Comparison of ENCODE assay signal across 1 cellular context in genomic region chr1:52697795-52698674, GRCh38.
TF ChIP-seq lines count a peak whose summit lies in the region.

COA7 (minus strand) TSS chr1:52698347; CDS start chr1:52698326, 21 bp downstream.

TF ChIP-seq in WTC11, 78 proteins besides CTCF, POLR2A, EP300 and RAD21 (continued from another document and continues in another):
- TF ChIP-seq USF2 (CRISPR knock-in tag; IDR thresholded peaks at IDR 0.05) (peak; percentile 97), ZBTB43 (CRISPR knock-in tag; IDR thresholded peaks at IDR 0.05) (peak; percentile 95), MYBL2 (CRISPR knock-in tag; IDR thresholded peaks at IDR 0.05) (peak; percentile 92), CDX4 (CRISPR knock-in tag; IDR thresholded peaks at IDR 0.05; ENCODE audit: borderline replicate concordance) (no peak), ZNF138 (CRISPR knock-in tag; conservative IDR thresholded peaks at IDR 0.05) (0 out of 2 replicates have a peak, but pooled peaks have one; percentile 87), USF1 (CRISPR knock-in tag; IDR thresholded peaks at IDR 0.05) (peak; percentile 97), ATF3 (CRISPR knock-in tag; conservative IDR thresholded peaks at IDR 0.05) (peak; percentile 80; the same call in 1 of the 2 replicates), ATF2 (CRISPR knock-in tag; IDR thresholded peaks at IDR 0.05; ENCODE audit: borderline replicate concordance, low read depth) (peak; percentile 82; the same call in 1 of the 2 replicates), ZNF396 (CRISPR knock-in tag; IDR thresholded peaks at IDR 0.05; ENCODE audit: borderline replicate concordance) (no peak), ETV6 (CRISPR knock-in tag; IDR thresholded peaks at IDR 0.05) (peak; percentile 97), NFYB (CRISPR knock-in tag; conservative IDR thresholded peaks at IDR 0.05; ENCODE audit: low read depth) (peak; percentile 55), JUN (CRISPR knock-in tag; IDR thresholded peaks at IDR 0.05) (peak; percentile 83), TCF7 (CRISPR knock-in tag; IDR thresholded peaks at IDR 0.05; ENCODE audit: low read depth) (peak; percentile 94), FOXP1 (CRISPR knock-in tag; IDR thresholded peaks at IDR 0.05; ENCODE audit: borderline replicate concordance) (peak; percentile 99), ATF6 (CRISPR knock-in tag; IDR thresholded peaks at IDR 0.05) (no peak), E2F4 (CRISPR knock-in tag; IDR thresholded peaks at IDR 0.05; ENCODE audit: borderline replicate concordance, low read depth) (peak; percentile 90), GTF2I (CRISPR knock-in tag; conservative IDR thresholded peaks at IDR 0.05) (no peak), PREB (CRISPR knock-in tag; IDR thresholded peaks at IDR 0.05; ENCODE audit: borderline replicate concordance) (peak; percentile 85; the same call in 1 of the 2 replicates), ZNF232 (CRISPR knock-in tag; IDR thresholded peaks at IDR 0.05) (peak; percentile 95; the same call in 1 of the 2 replicates), ZNF425 (CRISPR knock-in tag; conservative IDR thresholded peaks at IDR 0.05) (no peak), MLX (CRISPR knock-in tag; IDR thresholded peaks at IDR 0.05) (peak; percentile 51; the same call in 1 of the 2 replicates), ZBTB21 (CRISPR knock-in tag; IDR thresholded peaks at IDR 0.05; ENCODE audit: borderline replicate concordance) (peak; percentile 93), FOXJ3 (CRISPR knock-in tag; IDR thresholded peaks at IDR 0.05; ENCODE audit: borderline replicate concordance) (no peak), SMAD3 (CRISPR knock-in tag; IDR thresholded peaks at IDR 0.05; ENCODE audit: borderline replicate concordance) (peak; percentile 94), ZNF281 (CRISPR knock-in tag; IDR thresholded peaks at IDR 0.05) (peak; percentile 70; the same call in 1 of the 2 replicates), EMX1 (CRISPR knock-in tag; IDR thresholded peaks at IDR 0.05) (no peak), ELF4 (CRISPR knock-in tag; IDR thresholded peaks at IDR 0.05; ENCODE audit: low read depth) (0 out of 2 replicates have a peak, but pooled peaks have one; percentile 69), SP1 (CRISPR knock-in tag; conservative IDR thresholded peaks at IDR 0.05) (peak; percentile 80), ZNF416 (CRISPR knock-in tag; IDR thresholded peaks at IDR 0.05) (peak; percentile 7; the same call in 1 of the 2 replicates), NFATC4 (CRISPR knock-in tag; IDR thresholded peaks at IDR 0.05) (no peak), TP53 (CRISPR knock-in tag; IDR thresholded peaks at IDR 0.05) (peak; percentile 91; the same call in 1 of the 2 replicates), ZNF532 (CRISPR knock-in tag; IDR thresholded peaks at IDR 0.05; ENCODE audit: borderline replicate concordance) (0 out of 2 replicates have a peak, but pooled peaks have one; percentile 43), IRF2 (CRISPR knock-in tag; IDR thresholded peaks at IDR 0.05; ENCODE audit: borderline replicate concordance, low read depth) (0 out of 2 replicates have a peak, but pooled peaks have one; percentile 72)
